ENCODE assay signal across 19 cellular contexts in genomic region chr7:10767771-10768170, GRCh38.
"Had no signal": no experiment of that assay in that cellular context is flagged by ENCODE, and none has a peak within 500 bp of the region (broad histone marks: within the 10 kb centered on the region; RNA-seq: fewer than 3 reads in every experiment).

No MANE protein-coding gene starts in this region.

- H3K9me3 ChIP-seq: prostate gland, sigmoid colon, upper lobe of left lung had no signal

- H3K79me2 ChIP-seq: hepatocyte had no signal

- H3K4me2 ChIP-seq: hepatocyte had no signal

- H3K4me1 ChIP-seq: prostate gland, sigmoid colon, upper lobe of left lung had no signal

- H3K27me3 ChIP-seq: hepatocyte, sigmoid colon, upper lobe of left lung had no signal

- H3K4me3 ChIP-seq: hepatocyte, lung, prostate gland, sigmoid colon, upper lobe of left lung had no signal

- H3K27ac ChIP-seq: epithelial cell of prostate, hepatocyte, prostate gland, sigmoid colon, upper lobe of left lung had no signal

- H2AFZ ChIP-seq: hepatocyte had no signal

- H3K36me3 ChIP-seq: prostate gland, sigmoid colon, upper lobe of left lung had no signal

- DNase-seq: activated CD4-positive, alpha-beta T cell treated with anti-CD3 and anti-CD28 coated beads for 1 hour; activated CD8-positive, alpha-beta memory T cell treated with anti-CD3 and anti-CD28 coated beads, Interleukin-2, amount 50 U/mL, for 48 hours; activated CD8-positive, alpha-beta T cell treated with anti-CD3 and anti-CD28 coated beads, Interleukin-2, amount 10 ng/mL, durations not matched to agents 7 days and 5 days; activated naive CD4-positive, alpha-beta T cell; aorta; central memory CD4-positive, alpha-beta T cell; cortex of kidney; effector memory CD4-positive, alpha-beta T cell; left cardiac atrium; naive thymus-derived CD8-positive, alpha-beta T cell; nucleus accumbens; sigmoid colon; stimulated activated CD4-positive, alpha-beta T cell treated with anti-CD3 and anti-CD28 coated beads, Interleukin-4, amount 100 ng/mL, for 1 hour; stimulated activated CD8-positive, alpha-beta memory T cell treated with anti-CD3 and anti-CD28 coated beads, Interleukin-4, amount 100 ng/mL, for 48 hours; upper lobe of left lung had no signal

- ATAC-seq: activated CD8-positive, alpha-beta T cell treated with anti-CD3 and anti-CD28 coated beads, Interleukin-2, amount 10 ng/mL, durations not matched to agents 7 days and 5 days; left cardiac atrium; naive thymus-derived CD8-positive, alpha-beta T cell had no signal
